ENCODE assay signal across 1 cellular context in genomic region chr7:148794476-148794875, GRCh38.
TF ChIP-seq lines count a peak whose summit lies in the region.

No MANE protein-coding gene starts in this region.

TF ChIP-seq in K562, 482 proteins besides CTCF, POLR2A, EP300 and RAD21 (continued from another document):
- TF ChIP-seq GTF3C2 (IDR thresholded peaks at IDR 0.05; ENCODE audit: borderline replicate concordance, extremely low read depth, insufficient read length): no peak
- no peak for TF ChIP-seq ZFX (CRISPR knock-in tag; IDR thresholded peaks at IDR 0.05)
- TF ChIP-seq CHD7 (IDR thresholded peaks at IDR 0.05; ENCODE audit: low read depth, low read length): no peak
- TF ChIP-seq HDGF (IDR thresholded peaks at IDR 0.05): no peak
- TF ChIP-seq CBFA2T2 (conservative IDR thresholded peaks at IDR 0.05): no peak
- peak; percentile 51 for TF ChIP-seq MAFG (tag; conservative IDR thresholded peaks at IDR 0.05)
- no peak for TF ChIP-seq ZNF133 (CRISPR knock-in tag; IDR thresholded peaks at IDR 0.05)
- peak; percentile 84 for TF ChIP-seq MAFF (IDR thresholded peaks at IDR 0.05; ENCODE audit: low read length)
- no peak for TF ChIP-seq ETS1 (conservative IDR thresholded peaks at IDR 0.05; ENCODE audit: control insufficient read depth, low read depth, low read length)
- no peak for TF ChIP-seq LEF1 (IDR thresholded peaks at IDR 0.05)
- TF ChIP-seq ZNF717 (CRISPR knock-in tag; IDR thresholded peaks at IDR 0.05): no peak
- TF ChIP-seq MAFK (IDR thresholded peaks at IDR 0.05; ENCODE audit: low read length): peak; percentile 80
